Comparison of ENCODE assay signal across 10 cellular contexts in genomic region chr1:61054636-61055035, GRCh38. TPM values are rescaled to one million over a fixed set of nuclear protein-coding genes. Genes with fewer than 3 reads are reported as not detected.
DNase-seq lines count a peak whose midpoint lies in the region; ATAC-seq, FAIRE-seq and TF ChIP-seq lines count a peak whose summit lies in the region.
"Had no signal": no experiment of that assay in that cellular context is flagged by ENCODE, and none has a peak within 500 bp of the region (broad histone marks: within the 10 kb centered on the region; RNA-seq: fewer than 3 reads in every experiment).

No MANE protein-coding gene starts in this region.

- H3K4me3 ChIP-seq in left ventricle myocardium inferior: peak overlapping the region; percentile 90
- peak overlapping the region in 1 of 4 experiments; percentile 85; a peak in 2 of 8 replicates for H3K4me3 ChIP-seq in H1 (ENCODE audit: extremely low read depth in 1 of 4, insufficient read depth in 2 of 4, low read depth in 3 of 4, low read length in 4 of 4)
- no peak overlapping the region for H3K4me3 ChIP-seq in aorta (ENCODE audit: low read length in 2 of 2)

- CTCF ChIA-PET in H1 (lab: Charles Lee; ENCODE audit: partially characterized antibody): interaction anchor here (0.9 to 2.7 kb wide), 3 partner anchors 23 to 206 kb away, joined by 3 to 13 read pairs (median 5); partner anchors contain the start of gene NFIA

- H3K4me1 ChIP-seq in left ventricle myocardium inferior (peaks cover 77% of the 10 kb centered on the region), H1 (replicated peaks in 1 of 4; ENCODE audit: control insufficient read depth in 3 of 4, insufficient read depth in 4 of 4, low read length in 3 of 4) (peaks cover 0 to 32% (median 15%) of the 10 kb centered on the region in 4 experiments; a peak in 6 of 7 replicates), aorta (ENCODE audit: control insufficient read depth in 1 of 2, insufficient read depth in 2 of 2, low read length in 2 of 2) (peaks cover 0 to 11% of the 10 kb centered on the region in 2 donors)

- peaks cover 13 to 18% of the 10 kb centered on the region in 2 donors for H3K4me1 Mint-ChIP-seq in natural killer cell treated with Interleukin-12 subunit alpha and Interleukin-12 subunit beta and Interleukin-15 and Interleukin-18, amount 100 ng/mL, for 72 hours (ENCODE audit: low read depth in 2 of 2)

- no peak for TF ChIP-seq RAD21 in H1 (IDR thresholded peaks at IDR 0.05 in 1 of 2, conservative IDR thresholded peaks at IDR 0.05 in 1 of 2; ENCODE audit: low read depth in 2 of 2, low read length in 2 of 2)

- H3K27me3 Mint-ChIP-seq in natural killer cell treated with Interleukin-12 subunit alpha and Interleukin-12 subunit beta and Interleukin-15 and Interleukin-18, amount 100 ng/mL, for 72 hours: peaks cover 43 to 62% of the 10 kb centered on the region in 2 donors

- no peak overlapping the region for H2BK12ac ChIP-seq in H1 (ENCODE audit: low read depth, low read length)

- DNase-seq in left ventricle myocardium inferior (no peak), Right ventricle myocardium inferior (ENCODE audit: missing footprints) (no peak), H1 (ENCODE audit: low read depth in 1 of 2, low spot score in 2 of 2) (peak in 1 of 2 experiments; percentile 56), aorta (no peak), NK-92 (lab: John Stamatoyannopoulos, UW; ENCODE audit: unreplicated experiment) (no peak), D721Med (ENCODE audit: insufficient read length, low spot score) (no peak)
- no peak for DNase-seq in natural killer cell treated with Interleukin-12 subunit alpha and Interleukin-12 subunit beta and Interleukin-15 and Interleukin-18, amount 100 ng/mL, for 72 hours (ENCODE audit: low spot score)
- DNase-seq: NCI-H2081 treated with DMSO at 0.1 percent for 48 hours had no signal

- H3K36me3 Mint-ChIP-seq in natural killer cell treated with Interleukin-12 subunit alpha and Interleukin-12 subunit beta and Interleukin-15 and Interleukin-18, amount 100 ng/mL, for 72 hours: no peaks in the 10 kb centered on the region

- H2BK120ac ChIP-seq in H1 (replicated peaks; ENCODE audit: low read depth, low read length): no peak overlapping the region

- peak overlapping the region; percentile 45 for H3K4me3 Mint-ChIP-seq in natural killer cell treated with Interleukin-12 subunit alpha and Interleukin-12 subunit beta and Interleukin-15 and Interleukin-18, amount 100 ng/mL, for 72 hours

- no peak overlapping the region for H2AK5ac ChIP-seq in H1 (ENCODE audit: low read depth, low read length)

- ATAC-seq in Right ventricle myocardium inferior (no peak), aorta (ENCODE audit: low FRiP score) (no peak), GM21576 (IDR thresholded peaks at IDR 0.05; ENCODE audit: unreplicated experiment) (no peak)
- no peak for ATAC-seq in natural killer cell treated with Interleukin-12 subunit alpha and Interleukin-12 subunit beta and Interleukin-15 and Interleukin-18, amount 100 ng/mL, for 72 hours
- ATAC-seq: PC-3 had no signal

- H2BK5ac ChIP-seq in H1 (ENCODE audit: low read depth, low read length): no peak overlapping the region

- no peak overlapping the region for H3K14ac ChIP-seq in H1 (ENCODE audit: insufficient read length)

- TF ChIP-seq CTCF in left ventricle myocardium inferior (IDR thresholded peaks at IDR 0.05; ENCODE audit: borderline replicate concordance) (no peak), H1 (IDR thresholded peaks at IDR 0.05; ENCODE audit: control extremely low read depth in 1 of 3, insufficient read depth in 1 of 3, low read depth in 1 of 3, low read length in 3 of 3) (no peak), D721Med (IDR thresholded peaks at IDR 0.05; ENCODE audit: insufficient read depth, missing control alignments) (no peak)

- H3K18ac ChIP-seq in H1 (ENCODE audit: extremely low read depth, low read length): no peak overlapping the region

- no peak overlapping the region for H3K27ac Mint-ChIP-seq in natural killer cell treated with Interleukin-12 subunit alpha and Interleukin-12 subunit beta and Interleukin-15 and Interleukin-18, amount 100 ng/mL, for 72 hours

- no peak overlapping the region for H3K9ac ChIP-seq in H1 (replicated peaks in 1 of 4; ENCODE audit: extremely low read depth in 1 of 4, low read depth in 3 of 4, low read length in 3 of 4)

- TF ChIP-seq EP300 in H1 (IDR thresholded peaks at IDR 0.05; ENCODE audit: borderline replicate concordance in 1 of 2, low read depth in 2 of 2, low read length in 2 of 2): no peak

- no peak overlapping the region for H2BK20ac ChIP-seq in H1 (ENCODE audit: low read length)

- 4% methylated on average over 11 of the region's 11 CpGs; no CpG with 5 or more reads in 1 of the 2 experiments for WGBS in H1 (ENCODE audit: extremely low coverage in 1 of 2, insufficient coverage in 1 of 2, insufficient read length in 1 of 2, insufficient replicate concordance in 2 of 2, low coverage in 1 of 2, low lambda C conversion rate in 2 of 2, missing lambda C conversion rate in 1 of 2), 2 experiments
- WGBS in aorta, 2 donors: 46 to 59% methylated on average over 11 of the region's 11 CpGs

- FAIRE-seq in H1 (lab: Jason Lieb, UNC) (no peak), D721Med (lab: Jason Lieb, UNC) (no peak)

- no peaks in the 10 kb centered on the region for H3K27me3 ChIP-seq in left ventricle myocardium inferior (ENCODE audit: low read depth)
- H3K27me3 ChIP-seq in H1 (replicated peaks in 1 of 4; ENCODE audit: control insufficient read depth in 3 of 4, extremely low read depth in 1 of 4, insufficient read depth in 3 of 4, low read length in 3 of 4): peaks cover 51 to 71% (median 66%) of the 10 kb centered on the region in 4 experiments
- H3K27me3 ChIP-seq in aorta (ENCODE audit: control insufficient read depth in 1 of 2, insufficient read depth in 2 of 2, low read length in 1 of 2): no peaks in the 10 kb centered on the region

- H3K36me3 ChIP-seq in left ventricle myocardium inferior (no peaks in the 10 kb centered on the region), H1 (ENCODE audit: control insufficient read depth in 2 of 4, insufficient read depth in 4 of 4, low read length in 3 of 4) (peaks cover 0 to 2% (median 0%) of the 10 kb centered on the region in 4 experiments; a peak in 1 of 8 replicates), aorta (ENCODE audit: control insufficient read depth in 1 of 2, insufficient read depth in 2 of 2, low read length in 1 of 2) (no peaks in the 10 kb centered on the region)

- no peak overlapping the region for H3K23ac ChIP-seq in H1 (ENCODE audit: insufficient read length)

- no peak overlapping the region for H4K8ac ChIP-seq in H1 (ENCODE audit: extremely low read depth, insufficient read depth, low read length)

- peak overlapping the region; percentile 81 to 86 for H3K4me2 ChIP-seq in H1 (ENCODE audit: insufficient read depth in 1 of 2, low read depth in 2 of 2, low read length in 2 of 2)

- H2AFZ ChIP-seq in H1 (ENCODE audit: low read length): no peak overlapping the region

- TF ChIP-seq POLR2A in H1 (IDR thresholded peaks at IDR 0.05; ENCODE audit: control extremely low read depth in 1 of 2, low read depth in 2 of 2, low read length in 2 of 2): no peak

- peaks cover 19% of the 10 kb centered on the region for H3K23me2 ChIP-seq in H1 (ENCODE audit: low read depth, low read length)

- H3K79me2 ChIP-seq in H1 (ENCODE audit: control insufficient read depth in 1 of 2, insufficient read depth in 2 of 2, low read length in 2 of 2): no peaks in the 10 kb centered on the region

- POLR2A ChIA-PET in H1 (lab: Charles Lee; ENCODE audit: partially characterized antibody): interaction anchor here (1.4 to 1.6 kb wide), 2 partner anchors 11 to 24 kb away, joined by 4 read pairs; no protein-coding TSS in a partner anchor

- H4K5ac ChIP-seq in H1 (ENCODE audit: insufficient read length, low read depth, low read length): no peak overlapping the region

- H3K79me1 ChIP-seq in H1 (ENCODE audit: low read depth, low read length): no peaks in the 10 kb centered on the region

- peaks cover 4 to 9% of the 10 kb centered on the region in 2 experiments for H4K20me1 ChIP-seq in H1 (replicated peaks in 1 of 2; ENCODE audit: control insufficient read depth in 1 of 2, insufficient read depth in 2 of 2, low read length in 2 of 2)

- H2BK15ac ChIP-seq in H1 (ENCODE audit: low read length): no peak overlapping the region

- intact Hi-C loops in left ventricle myocardium inferior (cut with micrococcal nuclease): loop anchor here (5.0 to 10.0 kb wide), 3 partner anchors 130 to 398 kb away; no protein-coding TSS in a partner anchor
- intact Hi-C loops in Right ventricle myocardium inferior (cut with DNase I): loop anchor here (5.0 to 10.0 kb wide), 5 partner anchors 68 to 798 kb away; partner anchors contain the start of gene PATJ
- intact Hi-C loops in aorta (cut with DNase I): loop anchor here (5.0 kb wide), 4 partner anchors 33 to 798 kb away; partner anchors contain the start of gene PATJ (in 1 of the 2)

- H3K9me3 Mint-ChIP-seq in natural killer cell treated with Interleukin-12 subunit alpha and Interleukin-12 subunit beta and Interleukin-15 and Interleukin-18, amount 100 ng/mL, for 72 hours: no peaks in the 10 kb centered on the region

- H3K27ac ChIP-seq in left ventricle myocardium inferior (replicated peaks) (peak overlapping the region; percentile 100), H1 (ENCODE audit: low read depth, low read length) (no peak overlapping the region), aorta (ENCODE audit: low read depth in 1 of 2, low read length in 2 of 2) (peak overlapping the region; percentile 70 to 96)

- H4K91ac ChIP-seq in H1 (replicated peaks; ENCODE audit: insufficient read length, low read length): no peak overlapping the region

- H3K56ac ChIP-seq in H1 (replicated peaks; ENCODE audit: insufficient read length, low read depth, low read length): no peak overlapping the region

- no peak overlapping the region for H3K4ac ChIP-seq in H1 (replicated peaks; ENCODE audit: insufficient read length, low read depth, low read length)

- no peaks in the 10 kb centered on the region for H3K9me3 ChIP-seq in left ventricle myocardium inferior (replicated peaks)
- H3K9me3 ChIP-seq in H1 (ENCODE audit: insufficient read depth in 2 of 2, low read depth in 1 of 2, low read length in 1 of 2): no peaks in the 10 kb centered on the region
- H3K9me3 ChIP-seq in aorta (ENCODE audit: control insufficient read depth, low read length): no peaks in the 10 kb centered on the region

RNA-seq across cellular contexts. Expression of gene NFIA, which starts 27.7 kb away (rescaled TPM):
- total RNA-seq in left ventricle myocardium inferior: 90.2 TPM
- total RNA-seq in Right ventricle myocardium inferior: 97.6 TPM
- 1.8 and 2.3 TPM in 2 replicates for total RNA-seq in H1 (2021; fragmentation: NEBNext Ultra II Directional; extraction: Animal tissue kit (Norgen Biotek cat#: 25700))
- polyA plus RNA-seq in H1 (2011; rRNA removed): 1.4 and 2.3 TPM in 2 replicates
- 1.0 TPM for polyA plus RNA-seq in H1 (2011; cell fraction: cytosol; rRNA removed)
- polyA plus RNA-seq in H1 (2011; cell fraction: nucleus; rRNA removed): 2.8 TPM
- 1.1 to 1.5 TPM (median 1.3 TPM) in 4 replicates for polyA plus RNA-seq in H1 (2012, experiment 1 of 2)
- 0.25 TPM for polyA plus RNA-seq in H1 (2012, experiment 2 of 2)
- polyA plus RNA-seq in H1 (2013, experiment 1 of 2): 1.4 TPM
- 1.3 TPM for polyA plus RNA-seq in H1 (2013, experiment 2 of 2)
- 7.0 and 13.4 TPM in 2 replicates for polyA minus RNA-seq in H1 (2011; rRNA and poly(A)+ RNA removed)
- 4.1 TPM for polyA minus RNA-seq in H1 (2011; cell fraction: cytosol; rRNA and poly(A)+ RNA removed)
- 12.6 TPM for polyA minus RNA-seq in H1 (2011; cell fraction: nucleus; rRNA and poly(A)+ RNA removed)
- total RNA-seq in natural killer cell treated with Interleukin-12 subunit alpha and Interleukin-12 subunit beta and Interleukin-15 and Interleukin-18, amount 100 ng/mL, for 72 hours: 1 to 10 TPM in 1 of 2 donors, under 1 TPM in 1; 0.14 to 7.3 TPM
- 100 to 1,000 TPM; 139 to 221 TPM for total RNA-seq in aorta
- polyA plus RNA-seq in aorta: 10 to 100 TPM; 15.3 to 25.7 TPM

Comparison
In these comparisons a context has a peak if more than half of its experiments do, and no peak if none do; other contexts are left out.
1. RNA of gene NFIA, which starts 27.7 kb away (total RNA-seq): 139 to 221 TPM in aorta, 97.6 TPM in Right ventricle myocardium inferior (single experiment) and 90.2 TPM in left ventricle myocardium inferior (single experiment); 0.14 to 7.3 TPM in natural killer cell treated with Interleukin-12 subunit alpha and Interleukin-12 subunit beta and Interleukin-15 and Interleukin-18, amount 100 ng/mL, for 72 hours and 1.8 to 2.3 TPM in H1; every median in the first group is over 10 times any median in the second.